Comparison of ENCODE assay signal across 1 cellular context in genomic region chr10:110497438-110498086, GRCh38.
TF ChIP-seq lines count a peak whose summit lies in the region.

TSS of gene DUSP5 (plus strand) at chr10:110497907. CDS start at chr10:110498122, 215 bp downstream.

TF ChIP-seq in K562, 482 proteins besides CTCF, POLR2A, EP300 and RAD21 (continued from another document and continues in another):
- TF ChIP-seq NFIX (CRISPR knock-in tag; IDR thresholded peaks at IDR 0.05; ENCODE audit: low read depth): no peak
- peak in 2 of 3 experiments; percentile 49 to 69 for TF ChIP-seq YY1 (IDR thresholded peaks at IDR 0.05; ENCODE audit: borderline replicate concordance in 1 of 3, control insufficient read depth in 1 of 3, extremely low read depth in 1 of 3, insufficient read depth in 3 of 3, insufficient read length in 1 of 3, insufficient replicate concordance in 2 of 3, low read depth in 1 of 3, low read length in 2 of 3)
- TF ChIP-seq NR1H2 (CRISPR knock-in tag; IDR thresholded peaks at IDR 0.05): no peak
- TF ChIP-seq NCOA4 (IDR thresholded peaks at IDR 0.05; ENCODE audit: partially characterized antibody): no peak
- peak; percentile 55 to 67 for TF ChIP-seq NRF1 (conservative IDR thresholded peaks at IDR 0.05 in 1 of 2, IDR thresholded peaks at IDR 0.05 in 1 of 2)
- TF ChIP-seq ZNF551 (CRISPR knock-in tag; IDR thresholded peaks at IDR 0.05): no peak
- TF ChIP-seq MECOM (CRISPR knock-in tag; IDR thresholded peaks at IDR 0.05): no peak
- no peak for TF ChIP-seq COPS2 (conservative IDR thresholded peaks at IDR 0.05)
- TF ChIP-seq ZNF512 (tag; IDR thresholded peaks at IDR 0.05): no peak
- no peak for TF ChIP-seq ZKSCAN1 (IDR thresholded peaks at IDR 0.05; ENCODE audit: low read depth, low read length)
- TF ChIP-seq SRSF3 (IDR thresholded peaks at IDR 0.05; ENCODE audit: insufficient read depth, low read length): no peak
- no peak for TF ChIP-seq SFPQ (IDR thresholded peaks at IDR 0.05; ENCODE audit: low read depth, low read length)
- no peak for TF ChIP-seq ZNF584 (CRISPR knock-in tag; IDR thresholded peaks at IDR 0.05; ENCODE audit: low read depth)
- no peak for TF ChIP-seq EHMT2 (IDR thresholded peaks at IDR 0.05)
- no peak for TF ChIP-seq MYNN (IDR thresholded peaks at IDR 0.05)
- no peak for TF ChIP-seq MYNN (CRISPR knock-in tag; IDR thresholded peaks at IDR 0.05)
- no peak for TF ChIP-seq ATF4 (CRISPR knock-in tag; IDR thresholded peaks at IDR 0.05)
- no peak for TF ChIP-seq ZNF311 (CRISPR knock-in tag; IDR thresholded peaks at IDR 0.05)
- no peak for TF ChIP-seq FOS (IDR thresholded peaks at IDR 0.05; ENCODE audit: extremely low read depth, insufficient read length)
- no peak for TF ChIP-seq ZBTB49 (CRISPR knock-in tag; IDR thresholded peaks at IDR 0.05; ENCODE audit: borderline replicate concordance)
- peak; percentile 94 for TF ChIP-seq EGR1 (conservative IDR thresholded peaks at IDR 0.05)
- no peak for TF ChIP-seq THAP12 (CRISPR knock-in tag; IDR thresholded peaks at IDR 0.05)
- no peak for TF ChIP-seq ZNF586 (CRISPR knock-in tag; conservative IDR thresholded peaks at IDR 0.05)
- no peak for TF ChIP-seq TCFL5 (CRISPR knock-in tag; conservative IDR thresholded peaks at IDR 0.05)
- TF ChIP-seq SMAD4 (CRISPR knock-in tag; conservative IDR thresholded peaks at IDR 0.05): peak; percentile 27; the same call in 1 of the 2 replicates
- TF ChIP-seq PHF8 (IDR thresholded peaks at IDR 0.05; ENCODE audit: borderline replicate concordance, low read length): peak; percentile 66; the same call in 1 of the 2 replicates
- no peak for TF ChIP-seq ZNF445 (CRISPR knock-in tag; IDR thresholded peaks at IDR 0.05; ENCODE audit: low read depth)
- TF ChIP-seq HMBOX1 (IDR thresholded peaks at IDR 0.05): no peak
- no peak for TF ChIP-seq FOXP1 (CRISPR knock-in tag; IDR thresholded peaks at IDR 0.05)
- TF ChIP-seq MLLT1 (IDR thresholded peaks at IDR 0.05): peak in 1 of 2 experiments; percentile 51; a peak in 1 of 4 replicates
- no peak for TF ChIP-seq KDM1A (IDR thresholded peaks at IDR 0.05)
- peak; percentile 98 for TF ChIP-seq POLR2G (IDR thresholded peaks at IDR 0.05; ENCODE audit: low read depth, low read length)
- TF ChIP-seq ZNF77 (CRISPR knock-in tag; IDR thresholded peaks at IDR 0.05): no peak
- TF ChIP-seq PREB (CRISPR knock-in tag; IDR thresholded peaks at IDR 0.05): no peak
- no peak for TF ChIP-seq ZBTB34 (CRISPR knock-in tag; IDR thresholded peaks at IDR 0.05)
- no peak for TF ChIP-seq DPF2 (IDR thresholded peaks at IDR 0.05)
- TF ChIP-seq STAT6 (CRISPR knock-in tag; IDR thresholded peaks at IDR 0.05): no peak
- TF ChIP-seq FOXJ2 (tag; IDR thresholded peaks at IDR 0.05): no peak
- TF ChIP-seq SOX6 (IDR thresholded peaks at IDR 0.05): 0 out of 2 replicates have a peak, but pooled peaks have one; percentile 20
- no peak for TF ChIP-seq CBX8 (IDR thresholded peaks at IDR 0.05; ENCODE audit: borderline replicate concordance, extremely low read depth, low read depth, low read length, poor library complexity, severe bottlenecking)
- TF ChIP-seq REST (CRISPR knock-in tag; IDR thresholded peaks at IDR 0.05; ENCODE audit: low read depth): no peak
